In genomic region chrX:148146121-148146520, GRCh38 we compare ENCODE assay signal across 33 cellular contexts.
"Had no signal": no experiment of that assay in that cellular context is flagged by ENCODE, and none has a peak within 500 bp of the region (broad histone marks: within the 10 kb centered on the region; RNA-seq: fewer than 3 reads in every experiment).

No MANE protein-coding gene starts in this region.

- ATAC-seq: activated naive CD4-positive, alpha-beta T cell treated with anti-CD3 and anti-CD28 coated beads, Interleukin-2, amount 50 U/mL, for 72 hours; activated T-cell treated with anti-CD3 and anti-CD28 coated beads, Interleukin-2, amount 50 U/mL, for 72 hours; esophagus mucosa; T-helper 17 cell; WTC11 had no signal

- H3K4me3 ChIP-seq: breast epithelium, cardiac muscle cell, colonic mucosa had no signal

- H3K27me3 ChIP-seq: breast epithelium, cardiac muscle cell, colonic mucosa had no signal

- FAIRE-seq: endometrium, endothelial cell of umbilical vein, frontal cortex had no signal

- H3K9me3 ChIP-seq: breast epithelium, colonic mucosa had no signal

- H3K36me3 ChIP-seq: breast epithelium, cardiac muscle cell, colonic mucosa had no signal

- DNase-seq: activated CD4-positive, alpha-beta memory T cell treated with anti-CD3 and anti-CD28 coated beads, Interleukin-2, amount 10 ng/mL, durations not matched to agents 7 days and 5 days; activated CD4-positive, alpha-beta T cell treated with anti-CD3 and anti-CD28 coated beads for 1 hour; activated CD4-positive, alpha-beta T cell treated with anti-CD3 and anti-CD28 coated beads for 4 hours; activated CD4-positive, alpha-beta T cell treated with anti-CD3 and anti-CD28 coated beads, Interleukin-2, amount 10 ng/mL, durations not matched to agents 7 days and 5 days; activated CD4-positive, alpha-beta T cell treated with anti-CD3 and anti-CD28 coated beads, Interleukin-2, amount 50 U/mL, for 4 hours; activated CD8-positive, alpha-beta memory T cell treated with anti-CD3 and anti-CD28 coated beads, Interleukin-2, amount 50 U/mL, for 48 hours; activated gamma-delta T cell; activated naive CD4-positive, alpha-beta T cell; activated naive CD4-positive, alpha-beta T cell treated with anti-CD3 and anti-CD28 coated beads, Interleukin-2, amount 10 ng/mL, durations not matched to agents 7 days and 5 days; activated naive CD8-positive, alpha-beta T cell treated with anti-CD3 and anti-CD28 coated beads, Interleukin-2, amount 10 ng/mL, durations not matched to agents 7 days and 5 days; activated T-cell treated with anti-CD3 and anti-CD28 coated beads for 4 hours; activated T-cell treated with anti-CD3 and anti-CD28 coated beads, Interleukin-2, amount 50 U/mL, for 24 hours; activated T-cell treated with anti-CD3 and anti-CD28 coated beads, Interleukin-2, amount 50 U/mL, for 72 hours; central memory CD4-positive, alpha-beta T cell; cerebellar nuclear complex; colonic mucosa; effector CD8-positive, alpha-beta T cell; foreskin fibroblast; head of caudate nucleus; hypothalamus; T-helper 1 cell; T-helper 17 cell; T1000 had no signal

- H3K4me1 ChIP-seq: breast epithelium, colonic mucosa had no signal

- H3K27ac ChIP-seq: breast epithelium, cardiac muscle cell, colonic mucosa, epithelial cell of prostate, VCaP had no signal
